In genomic region chr2:146934921-146935320, GRCh38 we compare ENCODE assay signal across 23 cellular contexts.
"Had no signal": no experiment of that assay in that cellular context is flagged by ENCODE, and none has a peak within 500 bp of the region (broad histone marks: within the 10 kb centered on the region; RNA-seq: fewer than 3 reads in every experiment).

No MANE protein-coding gene starts in this region.

- H3K36me3 ChIP-seq: esophagus squamous epithelium, gastroesophageal sphincter, heart left ventricle, left lung, lower lobe of right lung had no signal

- H3K27me3 ChIP-seq: dorsolateral prefrontal cortex, esophagus squamous epithelium, foreskin keratinocyte, gastroesophageal sphincter, heart left ventricle, hepatocyte, left lung had no signal

- DNase-seq: dermis blood vessel endothelial cell; dorsolateral prefrontal cortex; effector CD8-positive, alpha-beta T cell; effector memory CD8-positive, alpha-beta T cell; endodermal cell; erythroblast; esophagus squamous epithelium; foreskin keratinocyte; heart left ventricle; hypothalamus; immature natural killer cell; left cardiac atrium; left lung; left ventricle myocardium superior; lower lobe of right lung; mesenchymal stem cell; mucosa of descending colon; naive B cell had no signal

- H3K4me1 ChIP-seq: foreskin keratinocyte, heart left ventricle, left lung had no signal

- H3K27ac ChIP-seq: coronary artery, dorsolateral prefrontal cortex, epithelial cell of prostate, esophagus squamous epithelium, foreskin keratinocyte, gastroesophageal sphincter, heart left ventricle, hepatocyte, left lung, lower lobe of right lung had no signal

- H3K9me3 ChIP-seq: esophagus squamous epithelium, mucosa of descending colon had no signal

- H3K4me3 ChIP-seq: coronary artery, dorsolateral prefrontal cortex, esophagus squamous epithelium, gastroesophageal sphincter, heart left ventricle, hepatocyte, left lung, lower lobe of right lung, mucosa of descending colon had no signal

- ATAC-seq: effector memory CD8-positive, alpha-beta T cell; esophagus mucosa; foreskin keratinocyte; gastroesophageal sphincter; heart left ventricle; left cardiac atrium; left lung; left ventricle myocardium superior; lower lobe of right lung; mucosa of descending colon had no signal
